In the genomic region with DNA sequence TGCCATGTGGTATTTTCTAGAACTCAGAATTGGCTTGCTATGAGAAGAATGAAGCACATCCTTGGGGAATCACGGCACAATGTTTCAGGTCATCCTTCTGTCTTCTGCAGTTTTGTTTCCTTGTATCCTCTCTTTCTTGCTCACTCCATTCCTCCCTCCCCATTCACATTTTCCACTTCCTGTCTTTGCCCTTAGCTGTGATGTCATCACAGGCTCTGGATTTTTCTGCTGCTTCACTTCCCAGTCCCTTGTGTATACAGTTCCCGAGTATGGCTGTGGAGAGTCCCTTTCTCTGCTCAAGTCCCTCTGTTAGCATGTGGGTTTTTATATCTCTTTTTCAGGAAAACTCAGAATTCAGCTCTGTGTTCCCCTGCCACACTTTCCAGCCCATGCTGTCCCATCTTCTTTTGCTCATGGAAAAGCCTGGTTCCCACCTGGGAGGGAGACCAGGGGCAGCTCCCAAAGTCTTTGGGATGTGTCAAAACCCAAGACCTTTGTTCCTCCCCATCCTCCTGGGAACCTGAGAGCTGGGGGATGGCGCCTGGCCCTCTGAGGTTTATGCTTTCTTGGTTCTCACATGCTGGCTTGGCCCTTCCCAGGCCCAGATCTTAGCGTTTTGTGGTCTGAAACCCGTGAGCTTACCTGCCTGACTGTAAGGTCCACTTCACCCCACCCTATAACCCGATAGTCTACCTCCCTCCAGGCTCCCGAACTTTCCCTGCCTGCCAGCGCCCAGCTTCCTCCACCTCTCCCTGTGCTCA, we compare ENCODE assay signal across 19 cellular contexts. TPM values are rescaled to one million over a fixed set of nuclear protein-coding genes. Genes with fewer than 3 reads are reported as not detected.
DNase-seq lines count a peak whose midpoint lies in the region; FAIRE-seq and TF ChIP-seq lines count a peak whose summit lies in the region.
"Had no signal": no experiment of that assay in that cellular context is flagged by ENCODE, and none has a peak within 500 bp of the region (broad histone marks: within the 10 kb centered on the region; RNA-seq: fewer than 3 reads in every experiment).

No MANE protein-coding gene starts in this region.

- H4K91ac ChIP-seq in mesenchymal stem cell (ENCODE audit: low read length) = peak overlapping the region; percentile 70

- no peaks in the 10 kb centered on the region for H3K79me1 ChIP-seq in mesenchymal stem cell (replicated peaks; ENCODE audit: low read length, poor library complexity, severe bottlenecking)

- FAIRE-seq in GM12891 (lab: Jason Lieb, UNC) (peak; percentile 56), astrocyte (lab: Jason Lieb, UNC) (no peak)

- H3K4me1 ChIP-seq in astrocyte (ENCODE audit: insufficient read depth, low read length) (peaks cover 7% of the 10 kb centered on the region), mesenchymal stem cell (ENCODE audit: control insufficient read depth, insufficient read depth, low read depth, low read length) (peaks cover 9% of the 10 kb centered on the region)

- H3K4me3 ChIP-seq in astrocyte (ENCODE audit: insufficient read depth, low read depth, low read length) = no peak overlapping the region
- H3K4me3 ChIP-seq in mesenchymal stem cell (ENCODE audit: insufficient read depth in 1 of 2, low read depth in 1 of 2, low read length in 2 of 2) = no peak overlapping the region
- H3K4me3 ChIP-seq: PC-9, transverse colon had no signal

- no peak overlapping the region for H3K9ac ChIP-seq in astrocyte (ENCODE audit: low read length)
- H3K9ac ChIP-seq in mesenchymal stem cell (ENCODE audit: low read length) = no peak overlapping the region

- no peak overlapping the region for H3K14ac ChIP-seq in mesenchymal stem cell (ENCODE audit: low read length in 2 of 2)

- H2AFZ ChIP-seq in astrocyte (ENCODE audit: low read depth, low read length) (peak overlapping the region; percentile 23), mesenchymal stem cell (ENCODE audit: low read depth, low read length) (no peak overlapping the region)
- H2AFZ ChIP-seq: PC-9 had no signal

- peak overlapping the region in 1 of 2 experiments; percentile 47 for H3K4ac ChIP-seq in mesenchymal stem cell (ENCODE audit: low read depth in 1 of 2, low read length in 2 of 2)

- H2AK5ac ChIP-seq in mesenchymal stem cell (ENCODE audit: low read length, severe bottlenecking) = no peak overlapping the region

- H4K20me1 ChIP-seq in astrocyte (ENCODE audit: insufficient read depth, low read length) = no peaks in the 10 kb centered on the region

- no peaks in the 10 kb centered on the region for H3K79me2 ChIP-seq in astrocyte (ENCODE audit: insufficient read depth, low read length)

- no peak overlapping the region for H3K27ac ChIP-seq in astrocyte (ENCODE audit: low read depth, low read length)
- no peak overlapping the region for H3K27ac ChIP-seq in mesenchymal stem cell (ENCODE audit: low read length, poor library complexity, severe bottlenecking)
- H3K27ac ChIP-seq: PC-9, transverse colon had no signal

- no peaks in the 10 kb centered on the region for H3K9me3 ChIP-seq in astrocyte (ENCODE audit: insufficient read depth, low read depth, low read length)
- H3K9me3 ChIP-seq in mesenchymal stem cell (ENCODE audit: control insufficient read depth, low read length) = no peaks in the 10 kb centered on the region
- H3K9me3 ChIP-seq: transverse colon had no signal

- no peak overlapping the region for H3K23ac ChIP-seq in mesenchymal stem cell (ENCODE audit: low read length in 2 of 2)

- H3K27me3 Mint-ChIP-seq in astrocyte (ENCODE audit: low read depth, unreplicated experiment) (peaks cover 12% of the 10 kb centered on the region), endothelial cell (ENCODE audit: unreplicated experiment) (peaks cover 15% of the 10 kb centered on the region)

- no peaks in the 10 kb centered on the region for H3K9me3 Mint-ChIP-seq in astrocyte (ENCODE audit: unreplicated experiment)
- H3K9me3 Mint-ChIP-seq in endothelial cell (ENCODE audit: unreplicated experiment) = no peaks in the 10 kb centered on the region
- H3K9me3 Mint-ChIP-seq: activated CD4-positive, alpha-beta memory T cell treated with anti-CD3 and anti-CD28 coated beads, Interleukin-2, amount 10 ng/mL, durations not matched to agents 7 days and 5 days; central memory CD8-positive, alpha-beta T cell; T-helper 2 cell treated with Interferon-gamma antibody and Interleukin-4, amounts not matched to agents 5 μg/mL and 100 μg/mL, for 36 hours had no signal

- no peak overlapping the region for H2BK5ac ChIP-seq in mesenchymal stem cell (ENCODE audit: low read depth, low read length, poor library complexity, severe bottlenecking)

- H3K27me3 ChIP-seq in astrocyte (ENCODE audit: insufficient read depth, low read length) (peaks cover 9% of the 10 kb centered on the region), mesenchymal stem cell (ENCODE audit: control insufficient read depth in 1 of 2, insufficient read depth in 1 of 2, low read length in 2 of 2) (peaks cover 12 to 58% of the 10 kb centered on the region in 2 experiments)

- peak; percentile 10 for DNase-seq in NCI-H2029 (lab: John Stamatoyannopoulos, UW)
- DNase-seq in NCI-H2029 treated with DMSO at 0.1 percent for 48 hours (lab: John Stamatoyannopoulos, UW) = no peak
- DNase-seq in GM12891 (ENCODE audit: insufficient read length, low spot score) = no peak
- DNase-seq in astrocyte (ENCODE audit: low read depth) = peak; percentile 36
- DNase-seq in mesenchymal stem cell = peak; percentile 93
- DNase-seq in NCI-H1105 (lab: John Stamatoyannopoulos, UW) = no peak
- no peak for DNase-seq in endothelial cell (ENCODE audit: low spot score)
- no peak for DNase-seq in cerebellum (ENCODE audit: low spot score)
- DNase-seq: 8988T; activated CD4-positive, alpha-beta memory T cell treated with anti-CD3 and anti-CD28 coated beads, Interleukin-2, amount 10 ng/mL, durations not matched to agents 7 days and 5 days; activated naive CD4-positive, alpha-beta T cell; erythroblast; Kasumi-1; NCI-H345; PC-9; stimulated activated CD4-positive, alpha-beta T cell treated with anti-CD3 and anti-CD28 coated beads, Interleukin-15, amount 100 ng/mL, for 24 hours; transverse colon had no signal

- peak overlapping the region; percentile 71 for H2BK15ac ChIP-seq in mesenchymal stem cell (ENCODE audit: low read depth, poor library complexity, severe bottlenecking)

- H3K4me1 Mint-ChIP-seq in astrocyte (ENCODE audit: low read depth, unreplicated experiment) = peaks cover 11% of the 10 kb centered on the region
- H3K4me1 Mint-ChIP-seq in endothelial cell (ENCODE audit: unreplicated experiment) = peaks cover 66% of the 10 kb centered on the region

- peak overlapping the region; percentile 29 for H3K27ac Mint-ChIP-seq in astrocyte (ENCODE audit: unreplicated experiment)
- H3K27ac Mint-ChIP-seq in endothelial cell (ENCODE audit: unreplicated experiment) = no peak overlapping the region
- H3K27ac Mint-ChIP-seq: activated CD4-positive, alpha-beta memory T cell treated with anti-CD3 and anti-CD28 coated beads, Interleukin-2, amount 10 ng/mL, durations not matched to agents 7 days and 5 days; T-helper 2 cell treated with Interferon-gamma antibody and Interleukin-4, amounts not matched to agents 5 μg/mL and 100 μg/mL, for 36 hours had no signal

- H3K36me3 Mint-ChIP-seq in astrocyte (ENCODE audit: low read depth, unreplicated experiment) (no peaks in the 10 kb centered on the region), endothelial cell (ENCODE audit: low read depth, unreplicated experiment) (no peaks in the 10 kb centered on the region)

- WGBS in mesenchymal stem cell = 80% methylated on average over 8 of the region's 8 CpGs

- TF ChIP-seq POLR2A in GM12891 (IDR thresholded peaks at IDR 0.05; ENCODE audit: low read depth, low read length) = no peak

- peak overlapping the region; percentile 45 to 49 for H3K18ac ChIP-seq in mesenchymal stem cell (ENCODE audit: low read depth in 1 of 2, low read length in 2 of 2)

- TF ChIP-seq CTCF in astrocyte (IDR thresholded peaks at IDR 0.05; ENCODE audit: insufficient read depth, low read depth, low read length) (no peak), endothelial cell (IDR thresholded peaks at IDR 0.05; ENCODE audit: unreplicated experiment) (no peak)

- no peak overlapping the region for H2BK120ac ChIP-seq in mesenchymal stem cell (ENCODE audit: low read depth, low read length)

- H4K8ac ChIP-seq in mesenchymal stem cell (ENCODE audit: low read length) = peak overlapping the region; percentile 69

- H3K36me3 ChIP-seq in astrocyte (ENCODE audit: insufficient read depth, low read length) (no peaks in the 10 kb centered on the region), mesenchymal stem cell (ENCODE audit: control insufficient read depth in 1 of 2, insufficient read depth in 2 of 2, low read depth in 1 of 2, low read length in 2 of 2) (no peaks in the 10 kb centered on the region)
- H3K36me3 ChIP-seq: transverse colon had no signal

- H3K4me2 ChIP-seq in astrocyte (ENCODE audit: low read length) = peak overlapping the region; percentile 29
- no peak overlapping the region for H3K4me2 ChIP-seq in mesenchymal stem cell (ENCODE audit: low read length, poor library complexity, severe bottlenecking)
- H3K4me2 ChIP-seq: PC-9 had no signal

- H3K4me3 Mint-ChIP-seq in astrocyte (ENCODE audit: unreplicated experiment) (no peak overlapping the region), endothelial cell (ENCODE audit: unreplicated experiment) (no peak overlapping the region)
- H3K4me3 Mint-ChIP-seq: activated CD4-positive, alpha-beta memory T cell treated with anti-CD3 and anti-CD28 coated beads, Interleukin-2, amount 10 ng/mL, durations not matched to agents 7 days and 5 days; central memory CD8-positive, alpha-beta T cell; T-helper 2 cell treated with Interferon-gamma antibody and Interleukin-4, amounts not matched to agents 5 μg/mL and 100 μg/mL, for 36 hours had no signal

- peak overlapping the region; percentile 73 to 79 for H2BK12ac ChIP-seq in mesenchymal stem cell (ENCODE audit: low read length in 2 of 2)

TF ChIP-seq in GM12891, 5 proteins besides CTCF, POLR2A, EP300 and RAD21:
- TF ChIP-seq PAX5 (IDR thresholded peaks at IDR 0.05; ENCODE audit: insufficient read depth, low read length, severe bottlenecking) (no peak), SPI1 (IDR thresholded peaks at IDR 0.05; ENCODE audit: low read depth, low read length) (peak; percentile 32; the same call in 1 of the 2 replicates)

RNA-seq across cellular contexts. Expression of a gene that starts 4.8 kb away (rescaled TPM):
- polyA plus RNA-seq in GM12891 (2012; ENCODE audit: low read depth, missing spikeins) = 40.3 TPM
- total RNA-seq in astrocyte (4.3 and 5.7 TPM in 2 replicates), endothelial cell (ENCODE audit: unreplicated experiment) (11.8 TPM), cerebellum (6.6 TPM)
- 1.0 TPM for polyA plus RNA-seq in mesenchymal stem cell (2013, experiment 1 of 2)
- 0.97 TPM for polyA plus RNA-seq in mesenchymal stem cell (2013, experiment 2 of 2)
- total RNA-seq: PC-9 had no signal

RNA-seq across cellular contexts. Expression of a gene that starts 20.0 kb away (rescaled TPM):
- polyA plus RNA-seq in GM12891 (2012; ENCODE audit: low read depth, missing spikeins) = 2.8 TPM
- total RNA-seq in astrocyte = 1.8 and 2.5 TPM in 2 replicates
- 3.1 TPM for polyA plus RNA-seq in mesenchymal stem cell (2013, experiment 1 of 2)
- 3.3 TPM for polyA plus RNA-seq in mesenchymal stem cell (2013, experiment 2 of 2)
- total RNA-seq in endothelial cell (ENCODE audit: unreplicated experiment) = 2.3 TPM
- 4.5 TPM for total RNA-seq in cerebellum

Comparison
In these comparisons a context has a peak if more than half of its experiments do, and no peak if none do; other contexts are left out.
1. DNase-seq: peak in NCI-H2029 (single experiment), astrocyte (single experiment) and mesenchymal stem cell (single experiment); none in NCI-H2029 treated with DMSO at 0.1 percent for 48 hours (single experiment), GM12891 (single experiment), NCI-H1105 (single experiment), endothelial cell (single experiment) and cerebellum (single experiment).